Comparison of ENCODE assay signal across 9 cellular contexts in the genomic region with DNA sequence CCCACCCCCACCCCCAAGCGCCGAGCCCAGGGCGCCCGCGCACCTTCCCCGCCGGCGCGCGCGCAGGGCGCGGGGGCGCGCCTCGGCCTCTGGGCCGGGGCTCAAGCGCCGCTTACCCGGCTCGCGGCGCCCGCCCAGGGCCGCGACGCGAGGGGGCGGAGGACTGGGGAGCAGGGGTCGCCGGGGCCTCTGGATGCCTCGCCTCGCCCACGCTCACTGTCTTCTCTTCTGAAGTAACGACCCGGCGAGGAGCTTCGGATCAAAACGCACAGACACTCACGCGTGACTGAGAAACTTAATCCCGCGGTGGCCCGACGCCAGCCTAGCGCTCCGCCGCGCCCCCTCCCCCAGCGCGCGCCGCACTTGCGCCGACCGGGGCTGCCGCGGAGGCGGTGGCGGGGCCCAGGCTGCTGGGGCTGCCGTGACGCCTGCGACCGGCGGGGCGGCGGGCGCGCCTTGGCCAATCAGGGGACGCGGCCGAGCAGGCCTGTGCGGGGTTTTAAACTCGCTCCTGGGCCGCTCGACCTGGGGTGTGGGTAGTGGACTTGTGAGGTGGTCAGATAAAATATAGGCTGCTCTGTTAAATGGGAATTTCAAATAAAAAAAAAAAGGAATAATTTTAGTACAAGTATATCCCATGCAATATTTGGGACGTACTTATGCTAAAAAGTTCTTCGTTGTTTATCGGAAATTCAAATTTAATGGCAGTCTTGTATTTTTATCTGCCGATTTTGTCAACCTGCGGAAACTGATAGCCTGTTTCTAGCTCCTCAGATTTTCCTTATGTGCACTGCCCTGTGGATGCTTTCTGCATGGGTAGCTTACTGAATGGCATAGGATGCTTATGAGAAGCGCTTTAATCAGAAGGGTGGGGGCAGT. TPM values are rescaled to one million over a fixed set of nuclear protein-coding genes. Genes with fewer than 3 reads are reported as not detected.
DNase-seq lines count a peak whose midpoint lies in the region; ATAC-seq and TF ChIP-seq lines count a peak whose summit lies in the region.
"Had no signal": no experiment of that assay in that cellular context is flagged by ENCODE, and none has a peak within 500 bp of the region (broad histone marks: within the 10 kb centered on the region; RNA-seq: fewer than 3 reads in every experiment).

TSS of gene MPDZ (minus strand) at position 409 of the 879 bp plus-strand sequence. CDS start 29,377 bp downstream, outside the sequence.

- H3K9ac ChIP-seq in muscle layer of colon (ENCODE audit: low read length): peak within 1 kb of the TSS; percentile 51

- DNase-seq in activated gamma-delta T cell (lab: John Stamatoyannopoulos, UW) (peak; percentile 8), activated gamma-delta T cell treated with Interleukin-2 at 50 U/mL for 16 hours (no peak), SK-N-DZ (ENCODE audit: low spot score) (peak; percentile 65), fibroblast of pulmonary artery (ENCODE audit: low read depth) (peak; percentile 78), natural killer cell (no peak)
- DNase-seq: DND-41 had no signal

- H3K36me3 ChIP-seq in muscle layer of colon (ENCODE audit: insufficient read depth, low read length): no peaks in the 10 kb centered on the region

- no peak for TF ChIP-seq CTCF in fibroblast of pulmonary artery (IDR thresholded peaks at IDR 0.05; ENCODE audit: low read length, missing control alignments)
- no peak for TF ChIP-seq CTCF in natural killer cell (IDR thresholded peaks at IDR 0.05)

- H3K9me3 ChIP-seq in muscle layer of colon (ENCODE audit: low read length): no peaks in the 10 kb centered on the region

- no peaks in the 10 kb centered on the region for H3K4me1 Mint-ChIP-seq in natural killer cell

- H3K27ac Mint-ChIP-seq in natural killer cell: no peak within 1 kb of the TSS

- peaks cover 43% of the 10 kb centered on the region for H3K4me1 ChIP-seq in muscle layer of colon (ENCODE audit: insufficient read depth, low read length)

- H3K4me3 ChIP-seq in fibroblast of pulmonary artery (replicated peaks; ENCODE audit: low read depth, low read length) (peak within 1 kb of the TSS; percentile 70), muscle layer of colon (ENCODE audit: low read depth in 1 of 2, low read length in 2 of 2) (peak within 1 kb of the TSS; percentile 71 to 72)

- no peak for ATAC-seq in GM18502 (IDR thresholded peaks at IDR 0.05; ENCODE audit: poor library complexity, unreplicated experiment)
- ATAC-seq in natural killer cell: no peak
- no peak for ATAC-seq in GM18858 (IDR thresholded peaks at IDR 0.05; ENCODE audit: unreplicated experiment)

- H3K27ac ChIP-seq in muscle layer of colon (ENCODE audit: low read depth, low read length): peak within 1 kb of the TSS; percentile 87

- H3K9me3 Mint-ChIP-seq in natural killer cell: peaks cover 7 to 11% of the 10 kb centered on the region in 2 donors

- no peak within 1 kb of the TSS for H3K4me3 Mint-ChIP-seq in natural killer cell

- H3K27me3 ChIP-seq in muscle layer of colon (ENCODE audit: control insufficient read depth in 1 of 2, insufficient read depth in 2 of 2, low read length in 2 of 2): no peaks in the 10 kb centered on the region

- intact Hi-C loops in natural killer cell (cut with micrococcal nuclease): no loop called here

- H3K36me3 Mint-ChIP-seq in natural killer cell: peaks cover 7% of the 10 kb centered on the region

- H3K27me3 Mint-ChIP-seq in natural killer cell (ENCODE audit: low read depth in 2 of 2): peaks cover 7 to 8% of the 10 kb centered on the region in 2 donors

RNA-seq across cellular contexts. Expression of gene MPDZ, which starts in this region (rescaled TPM):
- 12.3 and 24.9 TPM in 2 replicates for polyA plus RNA-seq in SK-N-DZ (2014; cell fraction: cytosol; rRNA removed)
- 59.3 and 68.2 TPM in 2 replicates for polyA plus RNA-seq in SK-N-DZ (2014; cell fraction: nucleus; rRNA removed)
- total RNA-seq in natural killer cell: not detected

Comparison
In these comparisons a context has a peak if more than half of its experiments do, and no peak if none do; other contexts are left out.
1. DNase-seq: peak in activated gamma-delta T cell (single experiment), SK-N-DZ (single experiment) and fibroblast of pulmonary artery (single experiment); none in activated gamma-delta T cell treated with Interleukin-2 at 50 U/mL for 16 hours (single experiment) and natural killer cell (single experiment).